Comparison of ENCODE assay signal across 8 cellular contexts in the genomic region with DNA sequence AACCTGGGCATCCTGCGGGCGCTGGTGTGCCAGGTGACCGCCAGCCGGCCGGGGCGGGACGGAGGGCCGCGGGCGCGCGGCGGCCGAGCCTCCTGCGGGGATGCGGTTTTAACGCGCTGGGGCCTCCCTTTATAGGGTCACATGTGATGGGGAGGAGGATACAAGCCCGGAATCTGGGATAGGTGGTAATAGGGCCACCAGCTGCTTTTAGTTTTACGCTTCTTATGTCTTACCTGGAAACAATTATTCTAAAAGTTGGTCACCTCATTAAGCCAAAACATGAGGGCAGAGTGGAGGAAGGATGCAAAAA. TPM values are rescaled to one million over a fixed set of nuclear protein-coding genes. Genes with fewer than 3 reads are reported as not detected.
A peak's percentile ranks its signal among the peaks of the same experiment; 100 is the strongest.
DNase-seq lines count a peak whose midpoint lies in the region; ATAC-seq and TF ChIP-seq lines count a peak whose summit lies in the region.

No MANE protein-coding gene starts in this region.

- no peak overlapping the region for H2BK120ac ChIP-seq in mesendoderm (ENCODE audit: low read depth, low read length)

- no peak overlapping the region for H4K5ac ChIP-seq in mesendoderm (ENCODE audit: low read length)

- no peak overlapping the region for H2AFZ ChIP-seq in Karpas-422 (ENCODE audit: low read length)

- no peaks in the 10 kb centered on the region for H3K27me3 Mint-ChIP-seq in CD4-positive, alpha-beta T cell

- H3K9ac ChIP-seq in Karpas-422 (ENCODE audit: low read length): peak overlapping the region; percentile 93
- H3K9ac ChIP-seq in mesendoderm (ENCODE audit: low read length): peak overlapping the region; percentile 90

- H3K79me2 ChIP-seq in Karpas-422 (ENCODE audit: low read length) (peaks cover 73% of the 10 kb centered on the region), mesendoderm (ENCODE audit: control insufficient read depth, insufficient read depth, low read length) (peaks cover 27% of the 10 kb centered on the region)

- no peak overlapping the region for H3K23ac ChIP-seq in mesendoderm (ENCODE audit: low read length)

- H2AK5ac ChIP-seq in mesendoderm (ENCODE audit: low read length): no peak overlapping the region

- peak overlapping the region; percentile 93 for H3K56ac ChIP-seq in mesendoderm (ENCODE audit: low read length)

- H3K4me3 Mint-ChIP-seq in CD4-positive, alpha-beta T cell: peak overlapping the region; percentile 94

- H4K20me1 ChIP-seq in Karpas-422 (ENCODE audit: insufficient read depth, low read depth, low read length): no peaks in the 10 kb centered on the region

- no peak for TF ChIP-seq CTCF in CD4-positive, alpha-beta T cell (IDR thresholded peaks at IDR 0.05)
- no peak for TF ChIP-seq CTCF in breast epithelium (IDR thresholded peaks at IDR 0.05)
- TF ChIP-seq CTCF in upper lobe of right lung (IDR thresholded peaks at IDR 0.05): no peak

- intact Hi-C loops in CD4-positive, alpha-beta T cell (cut with DNase I, micrococcal nuclease): loop anchor here (2.0 to 10.0 kb wide), 8 partner anchors 253 to 1740 kb away; partner anchors contain the start of genes CFAP210 (in 1 of the 2), DYNC1I2 (in 1 of the 2), GORASP2 (in 1 of the 2) and HAT1 (in 1 of the 2)
- intact Hi-C loops in breast epithelium (cut with DNase I; ENCODE audit: low total_unique reads) (no loop called here), upper lobe of right lung (cut with DNase I) (no loop called here)

- peak overlapping the region; percentile 89 for H3K4me2 ChIP-seq in Karpas-422 (ENCODE audit: low read depth, low read length, poor library complexity, severe bottlenecking)
- H3K4me2 ChIP-seq in mesendoderm (ENCODE audit: low read length): peak overlapping the region; percentile 46

- H3K27me3 ChIP-seq in CD4-positive, alpha-beta T cell (ENCODE audit: control insufficient read depth, insufficient read depth, low read length): no peaks in the 10 kb centered on the region
- no peaks in the 10 kb centered on the region for H3K27me3 ChIP-seq in Karpas-422 (ENCODE audit: low read length)
- H3K27me3 ChIP-seq in breast epithelium: no peaks in the 10 kb centered on the region
- no peaks in the 10 kb centered on the region for H3K27me3 ChIP-seq in mesendoderm (ENCODE audit: insufficient read depth, low read length, poor library complexity)
- no peaks in the 10 kb centered on the region for H3K27me3 ChIP-seq in upper lobe of right lung

- H3K9me3 ChIP-seq in CD4-positive, alpha-beta T cell (ENCODE audit: control insufficient read depth, low read length): no peaks in the 10 kb centered on the region
- H3K9me3 ChIP-seq in Karpas-422 (ENCODE audit: low read length) (peaks cover 5% of the 10 kb centered on the region), breast epithelium (no peaks in the 10 kb centered on the region), upper lobe of right lung (no peaks in the 10 kb centered on the region)

- H3K27ac Mint-ChIP-seq in CD4-positive, alpha-beta T cell: peak overlapping the region; percentile 88

- peak overlapping the region; percentile 86 for H3K18ac ChIP-seq in mesendoderm (ENCODE audit: low read length)

- H3K27ac ChIP-seq in CD4-positive, alpha-beta T cell (ENCODE audit: low read depth, low read length): peak overlapping the region; percentile 93
- peak overlapping the region; percentile 89 for H3K27ac ChIP-seq in Karpas-422 (ENCODE audit: low read length)
- H3K27ac ChIP-seq in breast epithelium: peak overlapping the region; percentile 95 to 98
- peak overlapping the region; percentile 98 for H3K27ac ChIP-seq in mesendoderm (ENCODE audit: low read depth, low read length)
- H3K27ac ChIP-seq in upper lobe of right lung: peak overlapping the region; percentile 99

- H2BK15ac ChIP-seq in mesendoderm (replicated peaks; ENCODE audit: low read depth): no peak overlapping the region

- peaks cover 6% of the 10 kb centered on the region for H3K79me1 ChIP-seq in mesendoderm (ENCODE audit: low read length)

- H3K36me3 ChIP-seq in Karpas-422 (ENCODE audit: insufficient read depth, low read length): peaks cover 46% of the 10 kb centered on the region
- H3K36me3 ChIP-seq in breast epithelium: no peaks in the 10 kb centered on the region
- H3K36me3 ChIP-seq in mesendoderm (ENCODE audit: control insufficient read depth, insufficient read depth, low read length): no peaks in the 10 kb centered on the region
- H3K36me3 ChIP-seq in upper lobe of right lung: peaks cover 26% of the 10 kb centered on the region

- POLR2A ChIA-PET in CD4-positive, alpha-beta T cell (lab: Charles Lee): interaction anchor here (0.8 to 5.1 kb wide), 4 partner anchors 108 to 505 kb away, joined by 3 to 36 read pairs (median 4); partner anchors contain the start of genes GORASP2 and TLK1

- peak; percentile 12 for ATAC-seq in CD4-positive, alpha-beta T cell (ENCODE audit: poor library complexity)
- ATAC-seq in upper lobe of right lung (no peak), HG03139 (IDR thresholded peaks at IDR 0.05; ENCODE audit: unreplicated experiment) (no peak)

- CTCF ChIA-PET in CD4-positive, alpha-beta T cell (lab: Charles Lee): interaction anchor here (1.7 to 6.3 kb wide), 2 partner anchors 462 to 505 kb away, joined by 4 to 43 read pairs; partner anchors contain the start of gene GORASP2

- peak overlapping the region; percentile 75 for H3K4me3 ChIP-seq in Karpas-422 (ENCODE audit: low read length)
- peak overlapping the region; percentile 71 to 90 (median 81) for H3K4me3 ChIP-seq in breast epithelium
- H3K4me3 ChIP-seq in mesendoderm (ENCODE audit: low read length): peak overlapping the region; percentile 81
- H3K4me3 ChIP-seq in upper lobe of right lung: peak overlapping the region; percentile 87

- H3K36me3 Mint-ChIP-seq in CD4-positive, alpha-beta T cell (ENCODE audit: low read depth): peaks cover 63% of the 10 kb centered on the region

- TF ChIP-seq POLR2A in breast epithelium (IDR thresholded peaks at IDR 0.05): no peak

- H3K4me1 ChIP-seq in Karpas-422 (ENCODE audit: low read length) (peaks cover 30% of the 10 kb centered on the region), breast epithelium (peaks cover 0 to 3% of the 10 kb centered on the region in 2 donors), mesendoderm (ENCODE audit: control insufficient read depth, low read depth, low read length) (peaks cover 6% of the 10 kb centered on the region), upper lobe of right lung (peaks cover 12% of the 10 kb centered on the region)

- no peak overlapping the region for H4K8ac ChIP-seq in mesendoderm (ENCODE audit: low read depth, low read length)

- no CpG with 5 or more reads among the region's 20 CpGs for WGBS in mesendoderm (ENCODE audit: extremely low coverage, insufficient coverage, low lambda C conversion rate)

- no peak for DNase-seq in CD4-positive, alpha-beta T cell
- DNase-seq in Karpas-422 (no peak), breast epithelium (ENCODE audit: low spot score in 2 of 2) (no peak), mesendoderm (no peak), upper lobe of right lung (no peak), NCI-H2107 treated with DMSO at 0.1 percent for 48 hours (lab: John Stamatoyannopoulos, UW; ENCODE audit: unreplicated experiment) (no peak), DMS153 (lab: John Stamatoyannopoulos, UW) (no peak)

- peak overlapping the region; percentile 92 for H3K4ac ChIP-seq in mesendoderm (ENCODE audit: low read depth, low read length)

- no peak overlapping the region for H2BK5ac ChIP-seq in mesendoderm (ENCODE audit: low read length)

- no peaks in the 10 kb centered on the region for H3K9me2 ChIP-seq in Karpas-422 (replicated peaks; ENCODE audit: insufficient read depth, low read length)

- H3K9me3 Mint-ChIP-seq in CD4-positive, alpha-beta T cell: no peaks in the 10 kb centered on the region

- peaks cover 66% of the 10 kb centered on the region for H3K4me1 Mint-ChIP-seq in CD4-positive, alpha-beta T cell (ENCODE audit: low read depth)

RNA-seq across cellular contexts. Expression of gene DCAF17, which starts 0.6 kb away (rescaled TPM):
- 10 to 100 TPM; 13.0 to 14.3 TPM for total RNA-seq in CD4-positive, alpha-beta T cell
- total RNA-seq in Karpas-422 (2014; rRNA removed; shearing (Covaris generic); ENCODE audit: low replicate concordance): 22.3 and 63.2 TPM in 2 replicates
- total RNA-seq in breast epithelium: 10 to 100 TPM; 13.3 to 30.6 (median 24.6) TPM
- polyA plus RNA-seq in mesendoderm (2013, experiment 1 of 2): 10.6 TPM
- polyA plus RNA-seq in mesendoderm (2013, experiment 2 of 2): 10.2 TPM
- 11.3 TPM for total RNA-seq in upper lobe of right lung

RNA-seq across cellular contexts. Expression of gene METTL8, which starts 0.8 kb away (rescaled TPM):
- total RNA-seq in CD4-positive, alpha-beta T cell: 10 to 100 TPM in 1 of 2 experiments, 1 to 10 TPM in 1; 9.7 to 11.5 TPM
- total RNA-seq in Karpas-422 (2014; rRNA removed; shearing (Covaris generic); ENCODE audit: low replicate concordance): 13.1 and 16.5 TPM in 2 replicates
- total RNA-seq in breast epithelium (10 to 100 TPM; 21.4 to 26.9 (median 22.9) TPM), upper lobe of right lung (18.2 TPM)
- polyA plus RNA-seq in mesendoderm (2013, experiment 1 of 2): 49.1 TPM
- polyA plus RNA-seq in mesendoderm (2013, experiment 2 of 2): 51.6 TPM

Comparison
In these comparisons a context has a peak if more than half of its experiments do, and no peak if none do; other contexts are left out.
1. intact Hi-C loops: an anchor here in CD4-positive, alpha-beta T cell (2.0 to 10.0 kb wide); none called in breast epithelium and upper lobe of right lung.